Comparison of ENCODE assay signal across 21 cellular contexts in genomic region chr4:181674315-181674714, GRCh38.
DNase-seq lines count a peak whose midpoint lies in the region; ATAC-seq and TF ChIP-seq lines count a peak whose summit lies in the region.
"Had no signal": no experiment of that assay in that cellular context is flagged by ENCODE, and none has a peak within 500 bp of the region (broad histone marks: within the 10 kb centered on the region; RNA-seq: fewer than 3 reads in every experiment).

No MANE protein-coding gene starts in this region.

- ATAC-seq in GM18520 (IDR thresholded peaks at IDR 0.05; ENCODE audit: unreplicated experiment) (no peak), HG02759 (IDR thresholded peaks at IDR 0.05; ENCODE audit: unreplicated experiment) (no peak)
- ATAC-seq: CD8-positive, alpha-beta T cell; gastroesophageal sphincter; lower lobe of right lung; stimulated activated effector memory CD8-positive, alpha-beta T cell treated with anti-CD3 and anti-CD28 coated beads, Interleukin-12 subunit alpha, Interleukin-12 subunit beta, amount 100 ng/mL, for 72 hours had no signal

- 66 to 73% methylated on average over 1 of the region's 1 CpG for WGBS in lower leg skin, 2 donors

- intact Hi-C loops in lower leg skin (cut with DNase I; ENCODE audit: low total_unique reads): no loop called here

- H3K4me3 ChIP-seq in fibroblast of pulmonary artery (replicated peaks; ENCODE audit: low read depth, low read length) (no peak overlapping the region), lower leg skin (ENCODE audit: low read depth, poor library complexity, severe bottlenecking) (no peak overlapping the region)
- H3K4me3 ChIP-seq: gastroesophageal sphincter, lower lobe of right lung, testis had no signal

- TF ChIP-seq POLR2A in lower leg skin (IDR thresholded peaks at IDR 0.05): no peak

- TF ChIP-seq CTCF in fibroblast of pulmonary artery (IDR thresholded peaks at IDR 0.05; ENCODE audit: low read length, missing control alignments) (no peak), lower leg skin (IDR thresholded peaks at IDR 0.05) (no peak)

- DNase-seq in AG08395 (ENCODE audit: low spot score) (peak; percentile 38), HCEC 1CT (peak; percentile 32), astrocyte of the hippocampus (ENCODE audit: low read depth, low spot score) (peak; percentile 68), fibroblast of pulmonary artery (ENCODE audit: low read depth) (peak; percentile 66), lower leg skin (ENCODE audit: low spot score in 2 of 2) (no peak), NCI-H1436 (lab: John Stamatoyannopoulos, UW) (no peak)
- DNase-seq: activated CD4-positive, alpha-beta T cell treated with anti-CD3 and anti-CD28 coated beads, Interleukin-2, amount 50 U/mL, for 4 hours; activated CD8-positive, alpha-beta memory T cell treated with anti-CD3 and anti-CD28 coated beads, Interleukin-2, amount 50 U/mL, for 48 hours; CD8-positive, alpha-beta T cell; cortex of kidney; DMS153; hypothalamus; lower lobe of right lung; NCI-H510A treated with DMSO at 0.1 percent for 48 hours; stimulated activated CD4-positive, alpha-beta T cell treated with anti-CD3 and anti-CD28 coated beads, Interleukin-1b, Interleukin-23, amount 100 ng/mL, for 48 hours; testis; WERI-Rb-1 had no signal

Comparison
In these comparisons a context has a peak if more than half of its experiments do, and no peak if none do; other contexts are left out.
1. DNase-seq: peak in AG08395 (single experiment), HCEC 1CT (single experiment), astrocyte of the hippocampus (single experiment) and fibroblast of pulmonary artery (single experiment); none in lower leg skin (0 of 2) and NCI-H1436 (single experiment).